Comparison of ENCODE assay signal across 8 cellular contexts in genomic region chr12:31324116-31324844, GRCh38. TPM values are rescaled to one million over a fixed set of nuclear protein-coding genes. Genes with fewer than 3 reads are reported as not detected.
A peak's percentile ranks its signal among the peaks of the same experiment; 100 is the strongest.
DNase-seq lines count a peak whose midpoint lies in the region; ATAC-seq, FAIRE-seq and TF ChIP-seq lines count a peak whose summit lies in the region.

No MANE protein-coding gene starts in this region.

- H3K27me3 ChIP-seq in mucosa of rectum (ENCODE audit: control insufficient read depth in 2 of 2, insufficient read depth in 2 of 2, low read length in 2 of 2) = no peaks in the 10 kb centered on the region

- POLR2A ChIA-PET in A549 (lab: Yijun Ruan, JAX) = no interaction called here

- H3K27ac ChIP-seq in A549 = peak overlapping the region; percentile 88 to 97
- peak overlapping the region; percentile 93 to 94 for H3K27ac ChIP-seq in mucosa of rectum (ENCODE audit: low read depth in 2 of 2, low read length in 2 of 2)

- peak overlapping the region; percentile 86 for H3K4me2 ChIP-seq in A549

- CTCF ChIA-PET in A549 (lab: Yijun Ruan, JAX) = interaction anchor here (0.7 to 1.4 kb wide), 2 partner anchors 42 to 67 kb away, joined by 3 read pairs; no protein-coding TSS in a partner anchor

- peak overlapping the region; percentile 93 to 96 for H3K9ac ChIP-seq in mucosa of rectum (ENCODE audit: low read depth in 1 of 2, low read length in 2 of 2)

- no peaks in the 10 kb centered on the region for H3K9me3 ChIP-seq in A549
- H3K9me3 ChIP-seq in mucosa of rectum (ENCODE audit: control insufficient read depth in 2 of 2, low read length in 2 of 2) = no peaks in the 10 kb centered on the region

- H3K4me3 ChIP-seq in A549 (peak overlapping the region; percentile 86), epithelial cell of esophagus (ENCODE audit: low read length) (peak overlapping the region; percentile 97), mucosa of rectum (ENCODE audit: low read length in 2 of 2) (peak overlapping the region; percentile 92 to 99)

- no peak for TF ChIP-seq EP300 in A549 (IDR thresholded peaks at IDR 0.05)

- no peak for FAIRE-seq in A549 (lab: Jason Lieb, UNC)

- peak; percentile 69 to 73 for ATAC-seq in A549
- peak; percentile 45 for ATAC-seq in GM18502 (IDR thresholded peaks at IDR 0.05; ENCODE audit: poor library complexity, unreplicated experiment)
- peak; percentile 29 for ATAC-seq in HG03097 (IDR thresholded peaks at IDR 0.05; ENCODE audit: low FRiP score, unreplicated experiment)

- TF ChIP-seq POLR2A in A549 (IDR thresholded peaks at IDR 0.05; ENCODE audit: low read length) = peak; percentile 25; the same call in 1 of the 2 replicates

- H3K36me3 ChIP-seq in mucosa of rectum (ENCODE audit: control insufficient read depth in 2 of 2, insufficient read depth in 2 of 2, low read length in 2 of 2) = no peaks in the 10 kb centered on the region

- DNase-seq in A549 (ENCODE audit: low read depth in 1 of 2, low spot score in 1 of 2) (peak; percentile 72 to 85), NK-92 (lab: John Stamatoyannopoulos, UW; ENCODE audit: unreplicated experiment) (peak; percentile 11), epithelial cell of esophagus (ENCODE audit: low read depth) (peak; percentile 90)
- peak; percentile 71 for DNase-seq in activated CD8-positive, alpha-beta memory T cell treated with anti-CD3 and anti-CD28 coated beads, Interleukin-2, amount 50 U/mL, for 4 hours
- peak; percentile 37 to 47 for DNase-seq in stimulated activated CD8-positive, alpha-beta memory T cell treated with anti-CD3 and anti-CD28 coated beads, Interleukin-4, amount 100 ng/mL, for 4 hours (ENCODE audit: low read depth in 2 of 2, low spot score in 1 of 2)

- TF ChIP-seq CTCF in A549 (IDR thresholded peaks at IDR 0.05) (no peak), epithelial cell of esophagus (IDR thresholded peaks at IDR 0.05; ENCODE audit: insufficient read depth, low read depth, low read length, missing control alignments) (no peak)

- 2% methylated on average over 51 of the region's 81 CpGs for WGBS in A549 (ENCODE audit: missing lambda C conversion rate)

- H3K4me1 ChIP-seq in A549 = peaks cover 44% of the 10 kb centered on the region
- H3K4me1 ChIP-seq in mucosa of rectum (ENCODE audit: control insufficient read depth in 2 of 2, insufficient read depth in 2 of 2, low read length in 2 of 2) = peaks cover 9 to 12% of the 10 kb centered on the region in 2 donors

- TF ChIP-seq RAD21 in A549 (conservative IDR thresholded peaks at IDR 0.05 in 1 of 2, IDR thresholded peaks at IDR 0.05 in 1 of 2) = no peak

TF ChIP-seq in A549, 52 proteins besides CTCF, POLR2A, EP300 and RAD21:
- no peak for TF ChIP-seq BHLHE40 (IDR thresholded peaks at IDR 0.05; ENCODE audit: low read depth, low read length)
- TF ChIP-seq MYC (IDR thresholded peaks at IDR 0.05; ENCODE audit: borderline replicate concordance, low read length) = peak; percentile 91
- TF ChIP-seq TFCP2L1 (CRISPR knock-in tag; IDR thresholded peaks at IDR 0.05) = 0 out of 2 replicates have a peak, but pooled peaks have one; percentile 22
- peak; percentile 70; the same call in 1 of the 2 replicates for TF ChIP-seq MAX (IDR thresholded peaks at IDR 0.05)
- no peak for TF ChIP-seq NR3C1 (IDR thresholded peaks at IDR 0.05)
- peak; percentile 47; the same call in 1 of the 2 replicates for TF ChIP-seq E2F6 (IDR thresholded peaks at IDR 0.05; ENCODE audit: borderline replicate concordance, low read depth)
- peak; percentile 58 for TF ChIP-seq PHF8 (IDR thresholded peaks at IDR 0.05; ENCODE audit: borderline replicate concordance, low read depth)
- peak in 1 of 2 experiments; percentile 72; a peak in 2 of 5 replicates for TF ChIP-seq JUN (IDR thresholded peaks at IDR 0.05)
TF ChIP-seq in A549: peak in this region for 6.

RNA-seq across cellular contexts. Expression of gene SINHCAF, which starts 1.7 kb away (rescaled TPM):
- 81.8 and 106 TPM in 2 replicates for polyA plus RNA-seq in A549 (2011; rRNA removed)
- polyA plus RNA-seq in A549 (2012; cell fraction: cytosol; rRNA removed) = 17.5 and 19.7 TPM in 2 replicates
- polyA plus RNA-seq in A549 (2012; cell fraction: nucleus; rRNA removed) = 8.7 and 14.1 TPM in 2 replicates
- polyA plus RNA-seq in A549 (2017; fragmentation: RNase III; extraction: RNeasy Plus Mini Kit Qiagen cat#74134 plus additional on column Dnase treatment) = 38.5 to 39.4 TPM (median 38.8 TPM) in 3 replicates
- 26.9 and 34.8 TPM in 2 replicates for polyA minus RNA-seq in A549 (2011; rRNA and poly(A)+ RNA removed)

Comparison
In these comparisons a context has a peak if more than half of its experiments do, and no peak if none do; other contexts are left out.
1. Peak in every context shown above with its lines: DNase-seq, ATAC-seq, H3K4me3 ChIP-seq and H3K27ac ChIP-seq.
2. DNase-seq: peak in every context shown above with its lines; median percentile 90 in epithelial cell of esophagus; 78 in A549; 71 in activated CD8-positive, alpha-beta memory T cell treated with anti-CD3 and anti-CD28 coated beads, Interleukin-2, amount 50 U/mL, for 4 hours; 42 in stimulated activated CD8-positive, alpha-beta memory T cell treated with anti-CD3 and anti-CD28 coated beads, Interleukin-4, amount 100 ng/mL, for 4 hours; 11 in NK-92.